1 cellular context compared by ENCODE assay signal in genomic region chr1:234597894-234598293, GRCh38.
TF ChIP-seq lines count a peak whose summit lies in the region.

No MANE protein-coding gene starts in this region.

TF ChIP-seq in GM23338, 12 proteins besides CTCF, POLR2A, EP300 and RAD21 (continued from another document):
- TF ChIP-seq ZNF462 (CRISPR knock-in tag; IDR thresholded peaks at IDR 0.05): no peak
- no peak for TF ChIP-seq ZNF114 (CRISPR knock-in tag; IDR thresholded peaks at IDR 0.05)
- no peak for TF ChIP-seq ETS1 (IDR thresholded peaks at IDR 0.05)
- no peak for TF ChIP-seq NANOG (IDR thresholded peaks at IDR 0.05; ENCODE audit: borderline replicate concordance)
- TF ChIP-seq EZH2phosphoT487 (IDR thresholded peaks at IDR 0.05; ENCODE audit: unreplicated experiment): no peak
TF ChIP-seq in GM23338: peak in this region for 0.
